In genomic region chr9:41088450-41089059, GRCh38 we compare ENCODE assay signal across 10 cellular contexts. TPM values are rescaled to one million over a fixed set of nuclear protein-coding genes. Genes with fewer than 3 reads are reported as not detected.
DNase-seq lines count a peak whose midpoint lies in the region; ATAC-seq and TF ChIP-seq lines count a peak whose summit lies in the region.
"Not testable (repeated sequence)": the region's sequence is repeated elsewhere in the genome, so short reads cannot be mapped to it uniquely, and the experiment has no call there.
"Had no signal": no experiment of that assay in that cellular context is flagged by ENCODE, and none has a peak within 500 bp of the region (broad histone marks: within the 10 kb centered on the region; RNA-seq: fewer than 3 reads in every experiment).

No MANE protein-coding gene starts in this region.

- not testable (repeated sequence) for H3K36me3 Mint-ChIP-seq in activated naive CD8-positive, alpha-beta T cell treated with anti-CD3 and anti-CD28 coated beads, Interleukin-2, amount 50 U/mL, for 24 hours (ENCODE audit: low read depth); nephron (ENCODE audit: low read depth)

- H3K4me3 ChIP-seq in gastroesophageal sphincter; aorta (ENCODE audit: low read length in 2 of 2): not testable (repeated sequence)

- H3K9me3 Mint-ChIP-seq in activated naive CD8-positive, alpha-beta T cell treated with anti-CD3 and anti-CD28 coated beads, Interleukin-2, amount 50 U/mL, for 24 hours; nephron: not testable (repeated sequence)

- DNase-seq in activated naive CD8-positive, alpha-beta T cell treated with anti-CD3 and anti-CD28 coated beads, Interleukin-2, amount 50 U/mL, for 24 hours; aorta: not testable (repeated sequence)

- H3K27me3 Mint-ChIP-seq in activated naive CD8-positive, alpha-beta T cell treated with anti-CD3 and anti-CD28 coated beads, Interleukin-2, amount 50 U/mL, for 24 hours, result peaks cover 14% of the 10 kb centered on the region
- H3K27me3 Mint-ChIP-seq in nephron (ENCODE audit: low read depth), result peaks cover 22% of the 10 kb centered on the region

- H3K4me3 Mint-ChIP-seq in activated naive CD8-positive, alpha-beta T cell treated with anti-CD3 and anti-CD28 coated beads, Interleukin-2, amount 50 U/mL, for 24 hours, result not testable (repeated sequence)
- peak overlapping the region in 1 of 3 experiments; percentile 17 for H3K4me3 Mint-ChIP-seq in nephron

- intact Hi-C loops in aorta (cut with DNase I), result not testable (repeated sequence)

- not testable (repeated sequence) for H3K36me3 ChIP-seq in gastroesophageal sphincter; aorta (ENCODE audit: control insufficient read depth in 1 of 2, insufficient read depth in 2 of 2, low read length in 1 of 2)

- H3K27ac ChIP-seq in gastroesophageal sphincter; aorta (ENCODE audit: low read depth in 1 of 2, low read length in 2 of 2): not testable (repeated sequence)

- not testable (repeated sequence) for H3K27ac Mint-ChIP-seq in activated naive CD8-positive, alpha-beta T cell treated with anti-CD3 and anti-CD28 coated beads, Interleukin-2, amount 50 U/mL, for 24 hours; nephron

- H3K4me1 ChIP-seq in gastroesophageal sphincter; aorta (ENCODE audit: control insufficient read depth in 1 of 2, insufficient read depth in 2 of 2, low read length in 2 of 2): not testable (repeated sequence)

- peak; percentile 47; the same call in 1 of the 2 replicates for TF ChIP-seq CTCF in LNCAP (IDR thresholded peaks at IDR 0.05)
- TF ChIP-seq CTCF in gastroesophageal sphincter (IDR thresholded peaks at IDR 0.05), result peak in 2 of 4 experiments; percentile 28 to 54
- TF ChIP-seq CTCF in nephron (IDR thresholded peaks at IDR 0.05; ENCODE audit: unreplicated experiment in 3 of 3), result peak; percentile 33 to 54 (median 45)

- TF ChIP-seq POLR2A in gastroesophageal sphincter (IDR thresholded peaks at IDR 0.05), result not testable (repeated sequence)

- TF ChIP-seq EP300 in gastroesophageal sphincter (IDR thresholded peaks at IDR 0.05), result not testable (repeated sequence)

- H3K4me1 Mint-ChIP-seq in activated naive CD8-positive, alpha-beta T cell treated with anti-CD3 and anti-CD28 coated beads, Interleukin-2, amount 50 U/mL, for 24 hours, result not testable (repeated sequence)
- H3K4me1 Mint-ChIP-seq in nephron, result peaks cover 15% of the 10 kb centered on the region

- peaks cover 19% of the 10 kb centered on the region for H3K27me3 ChIP-seq in gastroesophageal sphincter
- not testable (repeated sequence) for H3K27me3 ChIP-seq in aorta (ENCODE audit: control insufficient read depth in 1 of 2, insufficient read depth in 2 of 2, low read length in 1 of 2)

- H3K9me3 ChIP-seq in gastroesophageal sphincter; aorta (ENCODE audit: control insufficient read depth, low read length): not testable (repeated sequence)

- ATAC-seq in GM18499 (IDR thresholded peaks at IDR 0.05; ENCODE audit: insufficient read depth, unreplicated experiment) (peak; percentile 69), GM21390 (IDR thresholded peaks at IDR 0.05; ENCODE audit: unreplicated experiment) (peak; percentile 73), HG02970 (IDR thresholded peaks at IDR 0.05; ENCODE audit: low FRiP score, unreplicated experiment) (peak; percentile 51), gastroesophageal sphincter (peak; percentile 61), aorta (ENCODE audit: low FRiP score) (peak; percentile 78)
- ATAC-seq in activated naive CD8-positive, alpha-beta T cell treated with anti-CD3 and anti-CD28 coated beads, Interleukin-2, amount 50 U/mL, for 24 hours, result peak; percentile 66

- 8 to 17% methylated on average over 2 to 6 of the region's 11 CpGs for WGBS in gastroesophageal sphincter (ENCODE audit: low coverage in 1 of 2), 2 donors
- 7 to 11% methylated on average over 9 of the region's 11 CpGs for WGBS in aorta, 2 donors

RNA-seq across cellular contexts. Expression of gene FOXD4L6, which starts 39.9 kb away (rescaled TPM):
- total RNA-seq in gastroesophageal sphincter (not detected), aorta (not detected)
- polyA plus RNA-seq in aorta, result not detected
- total RNA-seq: thyroid gland had no signal
- polyA plus RNA-seq: keratinocyte had no signal
